In the genomic region with DNA sequence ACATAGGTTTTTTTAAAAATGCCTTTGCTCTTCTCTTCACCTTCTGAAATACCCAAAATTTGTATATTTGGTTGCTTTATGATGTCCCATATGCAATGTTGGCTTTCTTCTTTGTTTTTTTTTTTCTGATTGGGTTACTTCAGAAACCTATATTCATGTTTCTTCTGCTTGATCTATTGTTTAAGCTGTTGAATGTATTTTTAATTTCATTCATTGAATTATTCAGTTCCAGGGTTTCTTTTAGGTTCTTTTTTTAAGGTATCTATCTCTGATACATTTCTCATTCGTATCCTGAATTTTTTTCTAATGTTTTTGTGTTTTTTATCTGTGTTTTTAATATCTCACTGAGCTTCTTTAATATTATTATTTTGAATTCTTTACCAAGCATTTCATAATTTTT, we compare ENCODE assay signal across 9 cellular contexts.
"Had no signal": no experiment of that assay in that cellular context is flagged by ENCODE, and none has a peak within 500 bp of the region (broad histone marks: within the 10 kb centered on the region; RNA-seq: fewer than 3 reads in every experiment).

No MANE protein-coding gene starts in this region.

- ATAC-seq: GM23338 had no signal

- H3K4me3 ChIP-seq: GM23338 had no signal

- H2AFZ ChIP-seq: GM23338 had no signal

- DNase-seq: H9, HCEC 1CT, HFFc6, IMR-90, KBM-7 had no signal

- H3K4me2 ChIP-seq: GM23338 had no signal

- FAIRE-seq: H1, H54, HTR-8/SVneo had no signal
